In genomic region chr2:128531856-128532255, GRCh38 we compare ENCODE assay signal across 16 cellular contexts.
DNase-seq lines count a peak whose midpoint lies in the region; ATAC-seq and TF ChIP-seq lines count a peak whose summit lies in the region.
"Had no signal": no experiment of that assay in that cellular context is flagged by ENCODE, and none has a peak within 500 bp of the region (broad histone marks: within the 10 kb centered on the region; RNA-seq: fewer than 3 reads in every experiment).

No MANE protein-coding gene starts in this region.

- no peak for DNase-seq in left ventricle myocardium inferior
- no peak for DNase-seq in cardiac septum (ENCODE audit: low spot score)
- no peak for DNase-seq in PC-9
- DNase-seq in fibroblast of villous mesenchyme (ENCODE audit: low read depth), result peak; percentile 10
- no peak for DNase-seq in anterior cingulate cortex (lab: John Stamatoyannopoulos, UW)
- no peak for DNase-seq in NCI-H2227 treated with DMSO at 0.1 percent for 48 hours (lab: John Stamatoyannopoulos, UW)
- DNase-seq in HAP-1 (ENCODE audit: low spot score in 2 of 2), result no peak
- DNase-seq: activated CD4-positive, alpha-beta T cell treated with anti-CD3 and anti-CD28 coated beads, Interleukin-2, amount 50 U/mL, for 4 hours; activated naive CD4-positive, alpha-beta T cell; GF-D8; HCEC 1CT; hippocampal formation; NCI-H510A treated with DMSO at 0.1 percent for 48 hours had no signal

- TF ChIP-seq CTCF in left ventricle myocardium inferior (IDR thresholded peaks at IDR 0.05; ENCODE audit: borderline replicate concordance) (peak; percentile 44), PC-9 (conservative IDR thresholded peaks at IDR 0.05) (peak; percentile 52; the same call in 1 of the 2 replicates), fibroblast of villous mesenchyme (IDR thresholded peaks at IDR 0.05; ENCODE audit: insufficient read depth, low read depth, low read length) (peak; percentile 29)

- no peaks in the 10 kb centered on the region for H3K9me2 ChIP-seq in PC-9 (ENCODE audit: insufficient read depth)

- H3F3A ChIP-seq in PC-9 (ENCODE audit: insufficient read depth, low read depth), result peaks cover 19% of the 10 kb centered on the region; the same call in 1 of the 2 replicates

- no peak overlapping the region for H3K4me3 ChIP-seq in left ventricle myocardium inferior
- H3K4me3 ChIP-seq in PC-9, result no peak overlapping the region
- no peak overlapping the region for H3K4me3 ChIP-seq in fibroblast of villous mesenchyme (ENCODE audit: low read depth, low read length)
- H3K4me3 ChIP-seq in HAP-1, result no peak overlapping the region
- H3K4me3 ChIP-seq: SK-N-MC had no signal

- no peak overlapping the region for H3K4me2 ChIP-seq in PC-9
- H3K4me2 ChIP-seq: KMS-11 had no signal

- ATAC-seq in GM19328 (IDR thresholded peaks at IDR 0.05; ENCODE audit: unreplicated experiment), result no peak

- H3K79me2 ChIP-seq in PC-9 (ENCODE audit: low read depth), result no peaks in the 10 kb centered on the region

- no peak overlapping the region for H3K27ac ChIP-seq in left ventricle myocardium inferior (replicated peaks)
- H3K27ac ChIP-seq in PC-9, result no peak overlapping the region
- H3K27ac ChIP-seq: KMS-11, SK-N-MC had no signal

- no peaks in the 10 kb centered on the region for H4K20me1 ChIP-seq in PC-9 (ENCODE audit: insufficient read depth)

- no TSS peak for BruUV-seq in PC-9 (replicated peaks; lab: Mats Ljungman, UMichigan)

- H3K9me3 ChIP-seq in left ventricle myocardium inferior (replicated peaks), result no peaks in the 10 kb centered on the region
- 0 out of 2 replicates have a peak, but pooled peaks cover 3% of the 10 kb centered on the region for H3K9me3 ChIP-seq in PC-9 (ENCODE audit: insufficient read depth, low read depth)
- no peaks in the 10 kb centered on the region for H3K9me3 ChIP-seq in HAP-1

- H3K27me3 ChIP-seq in left ventricle myocardium inferior (ENCODE audit: low read depth) (no peaks in the 10 kb centered on the region), PC-9 (ENCODE audit: insufficient read depth, low read depth) (no peaks in the 10 kb centered on the region), HAP-1 (ENCODE audit: low read depth) (no peaks in the 10 kb centered on the region)

- intact Hi-C loops in left ventricle myocardium inferior (cut with micrococcal nuclease) (no loop called here), cardiac septum (cut with DNase I) (loop anchor here (2.0 kb wide), 2 partner anchors 203 to 211 kb away; no protein-coding TSS in a partner anchor), PC-9 (cut with micrococcal nuclease; ENCODE audit: unreplicated experiment) (no loop called here)

- no peak overlapping the region for H2AFZ ChIP-seq in PC-9

- CTCF ChIA-PET in PC-9 (lab: Charles Lee), result no interaction called here

- in situ Hi-C loops in HAP-1 (cut with MboI; ENCODE audit: low sequenced_read_pairs), result no loop called here

- no peaks in the 10 kb centered on the region for H3K4me1 ChIP-seq in left ventricle myocardium inferior
- peaks cover 14% of the 10 kb centered on the region for H3K4me1 ChIP-seq in PC-9 (replicated peaks; ENCODE audit: insufficient read depth)
- H3K4me1 ChIP-seq in HAP-1, result no peaks in the 10 kb centered on the region

- POLR2A ChIA-PET in PC-9 (lab: Charles Lee; ENCODE audit: unreplicated experiment), result no interaction called here

- H3K36me3 ChIP-seq in left ventricle myocardium inferior (no peaks in the 10 kb centered on the region), PC-9 (ENCODE audit: low read depth) (no peaks in the 10 kb centered on the region), HAP-1 (replicated peaks) (no peaks in the 10 kb centered on the region)
